Comparison of ENCODE assay signal across 17 cellular contexts in the genomic region with DNA sequence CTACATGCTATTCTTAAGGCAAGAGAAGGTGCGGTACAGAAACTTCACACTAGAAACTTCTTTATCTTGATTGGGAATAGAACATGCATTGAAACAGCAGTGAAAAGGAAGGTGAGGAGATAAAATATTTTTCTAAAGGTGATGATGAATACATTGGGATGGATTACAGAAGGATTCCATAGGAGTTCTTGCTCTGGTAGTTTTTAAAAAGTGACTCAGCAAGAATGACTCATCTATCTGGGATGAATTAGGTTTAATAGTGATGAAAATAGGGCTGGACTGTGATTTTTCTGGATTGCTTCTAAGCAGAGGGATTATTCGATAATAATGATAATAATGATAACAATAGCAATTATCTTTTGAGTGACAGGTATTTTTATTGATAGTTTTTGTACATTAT.
"Had no signal": no experiment of that assay in that cellular context is flagged by ENCODE, and none has a peak within 500 bp of the region (broad histone marks: within the 10 kb centered on the region; RNA-seq: fewer than 3 reads in every experiment).

No MANE protein-coding gene starts in this region.

- H3K27me3 ChIP-seq: colonic mucosa, sigmoid colon, spleen, upper lobe of right lung had no signal

- H3K27ac ChIP-seq: colonic mucosa, sigmoid colon, spleen, thoracic aorta, upper lobe of right lung had no signal

- H3K4me3 ChIP-seq: colonic mucosa, sigmoid colon, spleen, thoracic aorta, upper lobe of right lung had no signal

- DNase-seq: activated CD4-positive, alpha-beta T cell treated with anti-CD3 and anti-CD28 coated beads, Interleukin-2, amount 10 ng/mL, durations not matched to agents 7 days and 5 days; activated CD4-positive, CD25-positive, alpha-beta regulatory T cell; activated CD8-positive, alpha-beta T cell treated with anti-CD3 and anti-CD28 coated beads, Interleukin-2, amount 10 ng/mL, durations not matched to agents 7 days and 5 days; activated naive CD4-positive, alpha-beta T cell treated with anti-CD3 and anti-CD28 coated beads for 36 hours; activated T-cell treated with anti-CD3 and anti-CD28 coated beads, Interleukin-2, amount 50 U/mL, for 24 hours; anterior cingulate cortex; colonic mucosa; immature natural killer cell; left cardiac atrium; naive thymus-derived CD8-positive, alpha-beta T cell; sigmoid colon; spleen; stimulated activated CD4-positive, alpha-beta T cell treated with anti-CD3 and anti-CD28 coated beads, Interleukin-4, amount 100 ng/mL, for 4 hours; T1000; upper lobe of right lung had no signal

- H3K4me1 ChIP-seq: colonic mucosa, sigmoid colon, spleen, upper lobe of right lung had no signal

- H3K9me3 ChIP-seq: colonic mucosa, thoracic aorta, upper lobe of right lung had no signal

- H3K36me3 ChIP-seq: colonic mucosa, sigmoid colon, spleen, thoracic aorta, upper lobe of right lung had no signal

- ATAC-seq: activated CD8-positive, alpha-beta T cell treated with anti-CD3 and anti-CD28 coated beads, Interleukin-2, amount 10 ng/mL, durations not matched to agents 7 days and 5 days; left cardiac atrium; naive thymus-derived CD8-positive, alpha-beta T cell; stimulated activated memory B cell treated with anti-CD40 and anti-IgM and Interleukin-4, amounts not matched to agents 10 μg/mL and 1 μg/mL and 100 μg/mL, for 72 hours; upper lobe of right lung had no signal
